Comparison of ENCODE assay signal across 35 cellular contexts in the genomic region with DNA sequence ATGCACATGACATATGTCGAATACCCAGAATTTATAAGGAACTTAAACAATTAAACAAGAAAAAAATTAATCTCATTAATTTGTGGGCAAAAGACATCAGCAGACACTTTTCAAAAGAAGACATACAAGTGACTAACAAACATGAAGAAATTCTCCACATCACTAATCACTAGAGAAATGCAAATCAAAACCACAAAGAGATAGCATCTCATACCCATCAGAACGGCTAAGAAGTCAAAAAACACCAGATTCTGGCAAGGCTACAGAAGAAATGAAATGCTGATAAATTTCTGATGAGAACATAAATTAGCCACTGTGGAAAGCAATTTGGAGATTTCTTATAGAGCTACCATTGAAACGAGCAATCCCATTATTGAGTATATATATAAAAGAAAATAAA.
"Had no signal": no experiment of that assay in that cellular context is flagged by ENCODE, and none has a peak within 500 bp of the region (broad histone marks: within the 10 kb centered on the region; RNA-seq: fewer than 3 reads in every experiment).

No MANE protein-coding gene starts in this region.

- H3K36me3 Mint-ChIP-seq: activated CD4-positive, alpha-beta memory T cell treated with anti-CD3 and anti-CD28 coated beads for 36 hours; activated CD8-positive, alpha-beta memory T cell treated with anti-CD3 and anti-CD28 coated beads, Interleukin-2, amount 10 ng/mL, durations not matched to agents 7 days and 5 days; activated naive CD4-positive, alpha-beta T cell treated with anti-CD3 and anti-CD28 coated beads, Interleukin-2, amount 50 U/mL, for 24 hours; activated naive CD8-positive, alpha-beta T cell treated with anti-CD3 and anti-CD28 coated beads for 36 hours had no signal

- DNase-seq: activated CD4-positive, alpha-beta memory T cell treated with anti-CD3 and anti-CD28 coated beads for 36 hours; activated CD4-positive, alpha-beta T cell treated with anti-CD3 and anti-CD28 coated beads for 36 hours; activated CD4-positive, alpha-beta T cell treated with anti-CD3 and anti-CD28 coated beads, Interleukin-2, amount 10 ng/mL, durations not matched to agents 24 days and 14 days; activated CD4-positive, CD25-positive, alpha-beta regulatory T cell; activated CD4-positive, CD25-positive, alpha-beta regulatory T cell treated with anti-CD3 and anti-CD28 coated beads, Interleukin-2, amount 50 U/mL, for 72 hours; activated CD8-positive, alpha-beta memory T cell treated with anti-CD3 and anti-CD28 coated beads, Interleukin-2, amount 10 ng/mL, durations not matched to agents 7 days and 5 days; activated CD8-positive, alpha-beta memory T cell treated with anti-CD3 and anti-CD28 coated beads, Interleukin-2, amount 50 U/mL, for 4 hours; activated CD8-positive, alpha-beta T cell treated with anti-CD3 and anti-CD28 coated beads, Interleukin-2, amount 10 ng/mL, durations not matched to agents 7 days and 5 days; activated effector memory CD4-positive, alpha-beta T cell treated with anti-CD3 and anti-CD28 coated beads, Interleukin-2, amount 50 U/mL, for 16 hours; activated naive CD4-positive, alpha-beta T cell treated with anti-CD3 and anti-CD28 coated beads for 36 hours; activated naive CD8-positive, alpha-beta T cell treated with anti-CD3 and anti-CD28 coated beads for 36 hours; activated naive CD8-positive, alpha-beta T cell treated with anti-CD3 and anti-CD28 coated beads, Interleukin-2, amount 50 U/mL, for 24 hours; activated T-cell treated with anti-CD3 and anti-CD28 coated beads, Interleukin-2, amount 50 U/mL, for 1 hour; activated T-cell treated with anti-CD3 and anti-CD28 coated beads, Interleukin-2, amount 50 U/mL, for 48 hours; adrenal gland; brain microvascular endothelial cell; dorsolateral prefrontal cortex; effector memory CD8-positive, alpha-beta T cell; erythroblast; esophagus squamous epithelium; foreskin melanocyte; heart right ventricle; T-helper 1 cell; T-helper 17 cell; T1000 had no signal

- H3K4me3 ChIP-seq: adrenal gland, ascending aorta, coronary artery, dorsolateral prefrontal cortex, esophagus squamous epithelium, gastroesophageal sphincter, heart right ventricle had no signal

- H3K27me3 ChIP-seq: adrenal gland, ascending aorta, brain microvascular endothelial cell, dorsolateral prefrontal cortex, esophagus squamous epithelium, gastroesophageal sphincter, heart right ventricle had no signal

- FAIRE-seq: bronchial epithelial cell had no signal

- H3K9me3 ChIP-seq: adrenal gland, esophagus squamous epithelium, gastroesophageal sphincter had no signal

- H3K36me3 ChIP-seq: adrenal gland, ascending aorta, brain microvascular endothelial cell, esophagus squamous epithelium, gastroesophageal sphincter, heart right ventricle had no signal

- H3K4me1 ChIP-seq: adrenal gland, ascending aorta, esophagus squamous epithelium, gastroesophageal sphincter, heart right ventricle had no signal

- ATAC-seq: activated CD4-positive, alpha-beta T cell treated with anti-CD3 and anti-CD28 coated beads for 36 hours; activated CD8-positive, alpha-beta memory T cell treated with anti-CD3 and anti-CD28 coated beads, Interleukin-2, amount 10 ng/mL, durations not matched to agents 7 days and 5 days; activated CD8-positive, alpha-beta T cell treated with anti-CD3 and anti-CD28 coated beads, Interleukin-2, amount 10 ng/mL, durations not matched to agents 7 days and 5 days; activated naive CD8-positive, alpha-beta T cell treated with anti-CD3 and anti-CD28 coated beads, Interleukin-2, amount 50 U/mL, for 24 hours; effector memory CD8-positive, alpha-beta T cell; gastroesophageal sphincter; heart right ventricle; T-helper 17 cell had no signal

- H3K27ac Mint-ChIP-seq: activated CD4-positive, alpha-beta memory T cell treated with anti-CD3 and anti-CD28 coated beads for 36 hours; activated CD4-positive, alpha-beta T cell treated with anti-CD3 and anti-CD28 coated beads for 36 hours; activated CD4-positive, alpha-beta T cell treated with anti-CD3 and anti-CD28 coated beads, Interleukin-2, amount 10 ng/mL, durations not matched to agents 24 days and 14 days; activated CD8-positive, alpha-beta memory T cell treated with anti-CD3 and anti-CD28 coated beads, Interleukin-2, amount 10 ng/mL, durations not matched to agents 7 days and 5 days; activated CD8-positive, alpha-beta T cell treated with anti-CD3 and anti-CD28 coated beads, Interleukin-2, amount 10 ng/mL, durations not matched to agents 7 days and 5 days; activated naive CD4-positive, alpha-beta T cell treated with anti-CD3 and anti-CD28 coated beads for 36 hours; activated naive CD4-positive, alpha-beta T cell treated with anti-CD3 and anti-CD28 coated beads, Interleukin-2, amount 50 U/mL, for 24 hours; activated naive CD8-positive, alpha-beta T cell treated with anti-CD3 and anti-CD28 coated beads for 36 hours; activated naive CD8-positive, alpha-beta T cell treated with anti-CD3 and anti-CD28 coated beads, Interleukin-2, amount 50 U/mL, for 24 hours; activated T-helper 1 cell treated with anti-CD3 and anti-CD28 coated beads, Interleukin-12 subunit alpha, Interleukin-12 subunit beta, Interleukin-2, Interleukin-4 antibody, amounts not matched to agents 30 ng/mL and 10 ng/mL and 1 ng/mL, durations not matched to agents 14 hours and 24 hours and 36 hours; activated T-helper 2 cell treated with anti-CD3 and anti-CD28 coated beads, Interferon-gamma antibody, Interleukin-2, Interleukin-4, amounts not matched to agents 10 μg/mL and 5 μg/mL and 100 μg/mL, durations not matched to agents 14 hours and 24 hours and 36 hours; dendritic cell treated with granulocyte-macrophage colony-stimulating factor and Interleukin-4, amounts not matched to agents 40 ng/mL and 50 ng/mL, for 4 days; effector memory CD8-positive, alpha-beta T cell; T-helper 17 cell; T-helper 2 cell treated with Interferon-gamma antibody and Interleukin-4, amounts not matched to agents 5 μg/mL and 100 μg/mL, for 36 hours had no signal

- H3K4me3 Mint-ChIP-seq: activated CD4-positive, alpha-beta memory T cell treated with anti-CD3 and anti-CD28 coated beads for 36 hours; activated CD4-positive, alpha-beta T cell treated with anti-CD3 and anti-CD28 coated beads for 36 hours; activated CD4-positive, alpha-beta T cell treated with anti-CD3 and anti-CD28 coated beads, Interleukin-2, amount 10 ng/mL, durations not matched to agents 24 days and 14 days; activated CD8-positive, alpha-beta memory T cell treated with anti-CD3 and anti-CD28 coated beads, Interleukin-2, amount 10 ng/mL, durations not matched to agents 7 days and 5 days; activated CD8-positive, alpha-beta T cell treated with anti-CD3 and anti-CD28 coated beads, Interleukin-2, amount 10 ng/mL, durations not matched to agents 7 days and 5 days; activated naive CD4-positive, alpha-beta T cell treated with anti-CD3 and anti-CD28 coated beads for 36 hours; activated naive CD4-positive, alpha-beta T cell treated with anti-CD3 and anti-CD28 coated beads, Interleukin-2, amount 50 U/mL, for 24 hours; activated naive CD8-positive, alpha-beta T cell treated with anti-CD3 and anti-CD28 coated beads for 36 hours; activated naive CD8-positive, alpha-beta T cell treated with anti-CD3 and anti-CD28 coated beads, Interleukin-2, amount 50 U/mL, for 24 hours; activated T-helper 1 cell treated with anti-CD3 and anti-CD28 coated beads, Interleukin-12 subunit alpha, Interleukin-12 subunit beta, Interleukin-2, Interleukin-4 antibody, amounts not matched to agents 30 ng/mL and 10 ng/mL and 1 ng/mL, durations not matched to agents 14 hours and 24 hours and 36 hours; central memory CD8-positive, alpha-beta T cell; dendritic cell treated with granulocyte-macrophage colony-stimulating factor and Interleukin-4, amounts not matched to agents 40 ng/mL and 50 ng/mL, for 4 days; effector memory CD8-positive, alpha-beta T cell; T-helper 17 cell; T-helper 2 cell treated with Interferon-gamma antibody and Interleukin-4, amounts not matched to agents 5 μg/mL and 100 μg/mL, for 36 hours had no signal

- H3K27me3 Mint-ChIP-seq: activated CD4-positive, alpha-beta memory T cell treated with anti-CD3 and anti-CD28 coated beads for 36 hours; activated CD4-positive, alpha-beta T cell treated with anti-CD3 and anti-CD28 coated beads for 36 hours; activated CD4-positive, alpha-beta T cell treated with anti-CD3 and anti-CD28 coated beads, Interleukin-2, amount 10 ng/mL, durations not matched to agents 24 days and 14 days; activated CD8-positive, alpha-beta memory T cell treated with anti-CD3 and anti-CD28 coated beads, Interleukin-2, amount 10 ng/mL, durations not matched to agents 7 days and 5 days; activated naive CD4-positive, alpha-beta T cell treated with anti-CD3 and anti-CD28 coated beads, Interleukin-2, amount 50 U/mL, for 24 hours; activated naive CD8-positive, alpha-beta T cell treated with anti-CD3 and anti-CD28 coated beads for 36 hours; activated naive CD8-positive, alpha-beta T cell treated with anti-CD3 and anti-CD28 coated beads, Interleukin-2, amount 50 U/mL, for 24 hours; central memory CD8-positive, alpha-beta T cell; dendritic cell treated with granulocyte-macrophage colony-stimulating factor and Interleukin-4, amounts not matched to agents 40 ng/mL and 50 ng/mL, for 4 days; effector memory CD8-positive, alpha-beta T cell; T-helper 17 cell had no signal

- H3K27ac ChIP-seq: adrenal gland, ascending aorta, brain microvascular endothelial cell, coronary artery, dorsolateral prefrontal cortex, esophagus squamous epithelium, gastroesophageal sphincter, heart right ventricle had no signal

- H3K4me1 Mint-ChIP-seq: activated CD4-positive, alpha-beta T cell treated with anti-CD3 and anti-CD28 coated beads for 36 hours; activated CD4-positive, alpha-beta T cell treated with anti-CD3 and anti-CD28 coated beads, Interleukin-2, amount 10 ng/mL, durations not matched to agents 24 days and 14 days; activated CD8-positive, alpha-beta memory T cell treated with anti-CD3 and anti-CD28 coated beads, Interleukin-2, amount 10 ng/mL, durations not matched to agents 7 days and 5 days; activated naive CD4-positive, alpha-beta T cell treated with anti-CD3 and anti-CD28 coated beads, Interleukin-2, amount 50 U/mL, for 24 hours; activated naive CD8-positive, alpha-beta T cell treated with anti-CD3 and anti-CD28 coated beads for 36 hours; activated naive CD8-positive, alpha-beta T cell treated with anti-CD3 and anti-CD28 coated beads, Interleukin-2, amount 50 U/mL, for 24 hours; central memory CD8-positive, alpha-beta T cell; T-helper 17 cell had no signal
